ENCODE assay signal across 20 cellular contexts in the genomic region with DNA sequence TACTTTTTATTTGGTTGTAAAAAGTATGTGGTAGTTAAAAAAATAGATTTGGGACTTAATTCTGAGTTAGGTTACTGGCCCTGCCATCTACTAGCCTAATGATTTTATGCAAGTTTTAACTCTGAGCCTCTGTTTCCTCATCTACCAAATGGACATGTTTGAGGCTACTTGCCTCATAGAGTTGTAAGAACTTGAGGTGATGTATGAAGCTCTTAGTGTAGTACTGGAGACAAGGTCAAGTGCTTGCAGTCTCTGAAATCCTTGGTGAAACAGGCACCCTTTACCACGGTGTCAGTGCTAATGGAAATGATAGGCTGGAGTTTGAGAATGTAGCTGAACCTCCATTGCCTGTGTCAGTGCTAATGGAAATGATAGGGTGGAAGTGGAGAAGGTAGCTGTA. TPM values are rescaled to one million over a fixed set of nuclear protein-coding genes. Genes with fewer than 3 reads are reported as not detected.
DNase-seq lines count a peak whose midpoint lies in the region; TF ChIP-seq lines count a peak whose summit lies in the region.
"Had no signal": no experiment of that assay in that cellular context is flagged by ENCODE, and none has a peak within 500 bp of the region (broad histone marks: within the 10 kb centered on the region; RNA-seq: fewer than 3 reads in every experiment).

No MANE protein-coding gene starts in this region.

- H3K27ac ChIP-seq in CD8-positive, alpha-beta memory T cell (ENCODE audit: low read depth, low read length) = no peak overlapping the region
- H3K27ac ChIP-seq in esophagus muscularis mucosa (replicated peaks in 1 of 4) = peak overlapping the region; percentile 42 to 60 (median 52)
- H3K27ac ChIP-seq in stomach = peak overlapping the region in 3 of 5 donors; percentile 38 to 57 (median 52)
- H3K27ac ChIP-seq: 22Rv1, neural progenitor cell, psoas muscle had no signal

- POLR2A ChIA-PET in CD8-positive, alpha-beta memory T cell (lab: Charles Lee) = interaction anchor here (0.6 kb wide), 2 partner anchors 159 to 183 kb away, joined by 3 to 6 read pairs; no protein-coding TSS in a partner anchor

- DNase-seq in DMS79 (lab: John Stamatoyannopoulos, UW) (peak; percentile 34), DMS79 treated with DMSO at 0.1 percent for 48 hours (lab: John Stamatoyannopoulos, UW) (no peak), esophagus muscularis mucosa (ENCODE audit: extremely low spot score) (no peak), stomach (no peak), cerebellar nuclear complex (lab: John Stamatoyannopoulos, UW) (no peak), head of caudate nucleus (no peak)
- no peak for DNase-seq in CD8-positive, alpha-beta memory T cell
- no peak for DNase-seq in activated CD4-positive, alpha-beta T cell treated with anti-CD3 and anti-CD28 coated beads for 4 hours
- DNase-seq: activated CD4-positive, alpha-beta T cell treated with anti-CD3 and anti-CD28 coated beads, Interleukin-2, amount 50 U/mL, for 1 hour; activated T-cell treated with anti-CD3 and anti-CD28 coated beads, Interleukin-2, amount 50 U/mL, for 48 hours; DMS153; NCI-H526 treated with DMSO at 0.1 percent for 48 hours; stimulated activated CD4-positive, alpha-beta T cell treated with anti-CD3 and anti-CD28 coated beads, Interleukin-4, amount 100 ng/mL, for 24 hours had no signal

- H3K27me3 ChIP-seq in CD8-positive, alpha-beta memory T cell (ENCODE audit: insufficient read depth, low read length, poor library complexity, severe bottlenecking) = no peaks in the 10 kb centered on the region
- H3K27me3 ChIP-seq in esophagus muscularis mucosa = no peaks in the 10 kb centered on the region
- H3K27me3 ChIP-seq in stomach = no peaks in the 10 kb centered on the region
- H3K27me3 ChIP-seq: gastrocnemius medialis, neural progenitor cell had no signal

- peak overlapping the region in 1 of 7 donors; percentile 35 for H3K4me3 Mint-ChIP-seq in CD8-positive, alpha-beta memory T cell
- H3K4me3 Mint-ChIP-seq: neural progenitor cell had no signal

- TF ChIP-seq EP300 in esophagus muscularis mucosa (IDR thresholded peaks at IDR 0.05) (no peak), stomach (IDR thresholded peaks at IDR 0.05) (no peak)

- no peaks in the 10 kb centered on the region for H3K9me3 ChIP-seq in CD8-positive, alpha-beta memory T cell (ENCODE audit: low read length)
- H3K9me3 ChIP-seq in esophagus muscularis mucosa = no peaks in the 10 kb centered on the region
- no peaks in the 10 kb centered on the region for H3K9me3 ChIP-seq in stomach
- H3K9me3 ChIP-seq: gastrocnemius medialis, HAP-1, psoas muscle had no signal

- no peak overlapping the region for H3K4me3 ChIP-seq in CD8-positive, alpha-beta memory T cell (ENCODE audit: low read length)
- H3K4me3 ChIP-seq in esophagus muscularis mucosa = no peak overlapping the region
- no peak overlapping the region for H3K4me3 ChIP-seq in stomach
- H3K4me3 ChIP-seq: gastrocnemius medialis, HAP-1, neural progenitor cell, psoas muscle, skin epidermis had no signal

- intact Hi-C loops in esophagus muscularis mucosa (cut with DNase I) (no loop called here), stomach (cut with DNase I; ENCODE audit: low total_unique reads) (no loop called here), head of caudate nucleus (cut with DNase I) (no loop called here)

- peaks cover 19 to 41% (median 37%) of the 10 kb centered on the region in 3 donors for H3K4me1 Mint-ChIP-seq in CD8-positive, alpha-beta memory T cell

- no peaks in the 10 kb centered on the region for H3K9me3 Mint-ChIP-seq in CD8-positive, alpha-beta memory T cell
- H3K9me3 Mint-ChIP-seq: neural progenitor cell, T-cell had no signal

- WGBS in esophagus muscularis mucosa = 92% methylated on average over 1 of the region's 1 CpG
- 82 to 100% (median 87%) methylated on average over 1 of the region's 1 CpG for WGBS in stomach, 5 donors

- TF ChIP-seq CTCF in esophagus muscularis mucosa (IDR thresholded peaks at IDR 0.05) (no peak), stomach (IDR thresholded peaks at IDR 0.05) (no peak)

- peaks cover 17% of the 10 kb centered on the region for H3K4me1 ChIP-seq in CD8-positive, alpha-beta memory T cell (ENCODE audit: insufficient read depth, low read length)
- H3K4me1 ChIP-seq in esophagus muscularis mucosa (peaks cover 12 to 45% (median 39%) of the 10 kb centered on the region in 4 donors), stomach (peaks cover 12 to 46% (median 24%) of the 10 kb centered on the region in 4 donors)
- H3K4me1 ChIP-seq: HAP-1, neural progenitor cell had no signal

- no peak for TF ChIP-seq POLR2A in esophagus muscularis mucosa (IDR thresholded peaks at IDR 0.05; ENCODE audit: low read depth)
- no peak for TF ChIP-seq POLR2A in stomach (IDR thresholded peaks at IDR 0.05)

- H3K27me3 Mint-ChIP-seq in CD8-positive, alpha-beta memory T cell = peaks cover 0 to 1% of the 10 kb centered on the region in 2 donors
- H3K27me3 Mint-ChIP-seq: T-cell had no signal

- peak overlapping the region in 6 of 8 donors; percentile 5 to 68 (median 50) for H3K27ac Mint-ChIP-seq in CD8-positive, alpha-beta memory T cell
- H3K27ac Mint-ChIP-seq: neural progenitor cell had no signal

- H3K36me3 ChIP-seq in CD8-positive, alpha-beta memory T cell (ENCODE audit: insufficient read depth, low read length) = no peaks in the 10 kb centered on the region
- H3K36me3 ChIP-seq in esophagus muscularis mucosa (no peaks in the 10 kb centered on the region), stomach (peaks cover 0 to 10% (median 0%) of the 10 kb centered on the region in 4 donors)
- H3K36me3 ChIP-seq: gastrocnemius medialis, HAP-1, neural progenitor cell had no signal

- peaks cover 4 to 16% (median 4%) of the 10 kb centered on the region in 3 donors for H3K36me3 Mint-ChIP-seq in CD8-positive, alpha-beta memory T cell

- CTCF ChIA-PET in CD8-positive, alpha-beta memory T cell (lab: Charles Lee) = interaction anchor here (0.9 kb wide), 1 partner anchor 68 kb away, joined by 3 read pairs; no protein-coding TSS in a partner anchor

RNA-seq across cellular contexts. Expression of a gene that starts 15.3 kb away (rescaled TPM):
- 10 to 100 TPM; 21.3 to 21.4 TPM for total RNA-seq in CD8-positive, alpha-beta memory T cell
- polyA plus RNA-seq in CD8-positive, alpha-beta memory T cell = 4.2 TPM
- 10 to 100 TPM; 19.9 to 34.7 (median 30.8) TPM for total RNA-seq in esophagus muscularis mucosa
- total RNA-seq in stomach = 10 to 100 TPM in 4 of 5 donors, 1 to 10 TPM in 1; 5.3 to 37.8 (median 21.4) TPM
- polyA plus RNA-seq in stomach = 1 to 10 TPM; 3.4 to 7.9 (median 6.4) TPM

RNA-seq across cellular contexts. Expression of a gene that starts 26.1 kb away (rescaled TPM):
- total RNA-seq in CD8-positive, alpha-beta memory T cell = 100 to 1,000 TPM; 226 to 230 TPM
- 176 TPM for polyA plus RNA-seq in CD8-positive, alpha-beta memory T cell
- 100 to 1,000 TPM; 177 to 317 (median 254) TPM for total RNA-seq in esophagus muscularis mucosa
- 100 to 1,000 TPM in 1 of 5 donors, 10 to 100 TPM in 4; 52.7 to 129 (median 69.6) TPM for total RNA-seq in stomach
- 10 to 100 TPM in 2 of 3 donors, 1 to 10 TPM in 1; 9.0 to 19.7 (median 10.4) TPM for polyA plus RNA-seq in stomach
